1 cellular context compared by ENCODE assay signal in the genomic region with DNA sequence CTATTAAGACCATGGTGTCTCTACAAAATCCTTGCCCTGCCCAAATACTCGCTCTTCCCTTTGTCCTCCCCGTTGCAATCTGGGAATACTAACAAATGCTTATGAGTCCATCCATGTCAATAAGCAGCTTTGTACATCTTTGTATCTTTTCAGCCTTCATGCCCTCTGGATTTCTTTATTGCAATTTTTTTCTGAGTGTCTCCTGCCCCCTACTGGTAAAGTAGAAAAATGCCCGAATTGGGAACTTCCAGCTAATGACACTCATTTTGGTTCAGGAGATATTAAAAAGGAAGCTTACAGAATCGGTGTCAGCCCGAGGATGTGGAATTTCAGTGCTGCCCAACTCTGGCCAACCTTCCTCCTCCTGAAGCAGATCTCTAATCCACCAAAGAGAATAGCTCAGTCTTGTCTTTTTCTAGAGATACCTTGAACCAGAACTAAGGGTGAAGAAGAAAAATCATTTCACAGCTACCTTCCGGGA.
TF ChIP-seq lines count a peak whose summit lies in the region.

No MANE protein-coding gene starts in this region.

TF ChIP-seq in HEK293, 187 proteins besides CTCF, POLR2A, EP300 and RAD21 (continued from another document):
- no peak for TF ChIP-seq ZNF37A (tag by site-specific recombination; IDR thresholded peaks at IDR 0.05)
- TF ChIP-seq, protein P1, sequence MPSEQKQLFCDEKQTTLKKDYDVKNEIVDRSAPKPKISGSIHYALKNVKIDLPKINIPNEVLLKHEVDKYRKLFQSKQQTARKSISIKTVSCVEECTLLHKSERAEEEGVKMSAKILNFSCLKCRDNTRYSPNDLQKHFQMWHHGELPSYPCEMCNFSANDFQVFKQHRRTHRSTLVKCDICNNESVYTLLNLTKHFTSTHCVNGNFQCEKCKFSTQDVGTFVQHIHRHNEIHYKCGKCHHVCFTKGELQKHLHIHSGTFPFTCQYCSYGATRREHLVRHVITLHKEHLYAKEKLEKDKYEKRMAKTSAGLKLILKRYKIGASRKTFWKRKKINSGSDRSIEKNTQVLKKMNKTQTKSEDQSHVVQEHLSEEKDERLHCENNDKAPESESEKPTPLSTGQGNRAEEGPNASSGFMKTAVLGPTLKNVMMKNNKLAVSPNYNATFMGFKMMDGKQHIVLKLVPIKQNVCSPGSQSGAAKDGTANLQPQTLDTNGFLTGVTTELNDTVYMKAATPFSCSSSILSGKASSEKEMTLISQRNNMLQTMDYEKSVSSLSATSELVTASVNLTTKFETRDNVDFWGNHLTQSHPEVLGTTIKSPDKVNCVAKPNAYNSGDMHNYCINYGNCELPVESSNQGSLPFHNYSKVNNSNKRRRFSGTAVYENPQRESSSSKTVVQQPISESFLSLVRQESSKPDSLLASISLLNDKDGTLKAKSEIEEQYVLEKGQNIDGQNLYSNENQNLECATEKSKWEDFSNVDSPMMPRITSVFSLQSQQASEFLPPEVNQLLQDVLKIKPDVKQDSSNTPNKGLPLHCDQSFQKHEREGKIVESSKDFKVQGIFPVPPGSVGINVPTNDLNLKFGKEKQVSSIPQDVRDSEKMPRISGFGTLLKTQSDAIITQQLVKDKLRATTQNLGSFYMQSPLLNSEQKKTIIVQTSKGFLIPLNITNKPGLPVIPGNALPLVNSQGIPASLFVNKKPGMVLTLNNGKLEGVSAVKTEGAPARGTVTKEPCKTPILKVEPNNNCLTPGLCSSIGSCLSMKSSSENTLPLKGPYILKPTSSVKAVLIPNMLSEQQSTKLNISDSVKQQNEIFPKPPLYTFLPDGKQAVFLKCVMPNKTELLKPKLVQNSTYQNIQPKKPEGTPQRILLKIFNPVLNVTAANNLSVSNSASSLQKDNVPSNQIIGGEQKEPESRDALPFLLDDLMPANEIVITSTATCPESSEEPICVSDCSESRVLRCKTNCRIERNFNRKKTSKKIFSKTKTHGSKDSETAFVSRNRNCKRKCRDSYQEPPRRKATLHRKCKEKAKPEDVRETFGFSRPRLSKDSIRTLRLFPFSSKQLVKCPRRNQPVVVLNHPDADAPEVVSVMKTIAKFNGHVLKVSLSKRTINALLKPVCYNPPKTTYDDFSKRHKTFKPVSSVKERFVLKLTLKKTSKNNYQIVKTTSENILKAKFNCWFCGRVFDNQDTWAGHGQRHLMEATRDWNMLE (tag by site-specific recombination; conservative IDR thresholded peaks at IDR 0.05; ENCODE audit: low read depth), result no peak
